In the genomic region with DNA sequence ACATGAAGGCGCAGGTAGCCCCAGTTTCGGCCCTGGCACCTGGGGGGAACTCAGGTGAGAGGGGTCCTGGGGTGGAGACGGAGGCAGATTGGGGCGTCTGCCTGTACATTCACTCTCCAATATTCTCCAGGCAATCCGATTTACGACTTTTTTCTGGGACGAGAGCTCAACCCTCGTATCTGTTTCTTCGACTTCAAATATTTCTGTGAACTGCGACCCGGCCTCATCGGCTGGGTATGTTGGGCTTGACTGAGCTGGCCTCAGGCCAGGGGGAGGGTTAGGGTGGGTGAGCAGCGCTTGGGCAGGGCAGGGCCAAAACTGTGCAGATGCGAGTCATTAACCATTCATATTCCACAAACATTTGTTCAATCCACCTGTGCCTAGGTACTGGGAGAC, we compare ENCODE assay signal across 7 cellular contexts. TPM values are rescaled to one million over a fixed set of nuclear protein-coding genes. Genes with fewer than 3 reads are reported as not detected.
A peak's percentile ranks its signal among the peaks of the same experiment; 100 is the strongest.
DNase-seq lines count a peak whose midpoint lies in the region; ATAC-seq and TF ChIP-seq lines count a peak whose summit lies in the region.

No MANE protein-coding gene starts in this region.

- H3K9ac ChIP-seq in OCI-LY1 (ENCODE audit: low read length) (peak overlapping the region; percentile 86), rectal smooth muscle tissue (ENCODE audit: low read length) (no peak overlapping the region)

- TF ChIP-seq CTCF in GM12864 (IDR thresholded peaks at IDR 0.05; ENCODE audit: low read depth, low read length, missing control alignments) (no peak), OCI-LY1 (IDR thresholded peaks at IDR 0.05; ENCODE audit: low read length) (no peak)

- no peaks in the 10 kb centered on the region for H4K20me1 ChIP-seq in OCI-LY1 (ENCODE audit: insufficient read depth, low read length)

- no peak for ATAC-seq in GM21528 (IDR thresholded peaks at IDR 0.05; ENCODE audit: low FRiP score, unreplicated experiment)

- no peak overlapping the region for H2AFZ ChIP-seq in OCI-LY1 (ENCODE audit: low read length)

- H3K27ac ChIP-seq in OCI-LY1 (ENCODE audit: low read depth, low read length, poor library complexity, severe bottlenecking): peak overlapping the region; percentile 98
- H3K27ac ChIP-seq in esophagus (ENCODE audit: low read depth in 2 of 2, low read length in 1 of 2): no peak overlapping the region
- H3K27ac ChIP-seq in rectal smooth muscle tissue (ENCODE audit: low read depth, low read length): no peak overlapping the region

- H3K4me1 ChIP-seq in OCI-LY1 (ENCODE audit: insufficient read depth, low read length, severe bottlenecking): peaks cover 49% of the 10 kb centered on the region
- peaks cover 11 to 48% of the 10 kb centered on the region in 2 donors for H3K4me1 ChIP-seq in esophagus (ENCODE audit: control insufficient read depth in 2 of 2, insufficient read depth in 2 of 2, low read length in 1 of 2)
- peaks cover 20% of the 10 kb centered on the region for H3K4me1 ChIP-seq in rectal smooth muscle tissue (ENCODE audit: control insufficient read depth, insufficient read depth, low read length)

- H3K4me2 ChIP-seq in OCI-LY1 (ENCODE audit: low read length): peak overlapping the region; percentile 90

- H3K9me3 ChIP-seq in OCI-LY1 (ENCODE audit: low read length) (no peaks in the 10 kb centered on the region), esophagus (ENCODE audit: control insufficient read depth in 2 of 2, insufficient read depth in 1 of 2, low read depth in 1 of 2, low read length in 1 of 2) (no peaks in the 10 kb centered on the region)

- H3K4me3 ChIP-seq in GM12864 (ENCODE audit: low read depth, low read length) (peak overlapping the region; percentile 76), OCI-LY1 (ENCODE audit: low read depth, low read length, poor library complexity, severe bottlenecking) (peak overlapping the region; percentile 75), esophagus (ENCODE audit: low read depth in 1 of 2, low read length in 2 of 2) (peak overlapping the region; percentile 55 to 59), rectal smooth muscle tissue (ENCODE audit: low read length) (peak overlapping the region; percentile 59)

- 16 to 18% methylated on average over 14 of the region's 14 CpGs for WGBS in esophagus, 2 donors

- no peaks in the 10 kb centered on the region for H3K27me3 ChIP-seq in OCI-LY1 (ENCODE audit: insufficient read depth, low read length)
- no peaks in the 10 kb centered on the region for H3K27me3 ChIP-seq in esophagus (ENCODE audit: control insufficient read depth in 1 of 2, insufficient read depth in 2 of 2, low read length in 2 of 2)
- H3K27me3 ChIP-seq in rectal smooth muscle tissue (ENCODE audit: control insufficient read depth, insufficient read depth, low read length): no peaks in the 10 kb centered on the region

- peaks cover 46% of the 10 kb centered on the region for H3K36me3 ChIP-seq in OCI-LY1 (ENCODE audit: insufficient read depth, low read length)
- peaks cover 0 to 26% of the 10 kb centered on the region in 2 donors for H3K36me3 ChIP-seq in esophagus (ENCODE audit: control insufficient read depth in 2 of 2, insufficient read depth in 2 of 2, low read length in 1 of 2)
- peaks cover 4% of the 10 kb centered on the region for H3K36me3 ChIP-seq in rectal smooth muscle tissue (ENCODE audit: control insufficient read depth, insufficient read depth, low read length)

- no peaks in the 10 kb centered on the region for H3K79me2 ChIP-seq in OCI-LY1 (ENCODE audit: insufficient read depth, low read length)

- 0 out of 2 replicates have a peak, but pooled peaks cover 5% of the 10 kb centered on the region for H3F3A ChIP-seq in OCI-LY1 (ENCODE audit: insufficient read depth, low read length)

- H3K9me2 ChIP-seq in OCI-LY1 (ENCODE audit: low read depth, low read length): no peaks in the 10 kb centered on the region

- DNase-seq in GM12864 (ENCODE audit: low read depth) (no peak), HCEC 1CT (no peak)
- no peak for DNase-seq in activated CD4-positive, alpha-beta T cell treated with anti-CD3 and anti-CD28 coated beads, Interleukin-2, amount 50 U/mL, for 48 hours

RNA-seq across cellular contexts. Expression of a gene that starts 1.7 kb away (rescaled TPM):
- polyA plus RNA-seq in esophagus: 10 to 100 TPM; 48.3 to 68.3 TPM

RNA-seq across cellular contexts. Expression of a gene that starts 4.1 kb away (rescaled TPM):
- polyA plus RNA-seq in esophagus: 10 to 100 TPM; 12.4 to 13.3 TPM

RNA-seq across cellular contexts. Expression of a gene that starts 8.6 kb away (rescaled TPM):
- 100 to 1,000 TPM; 789 to 817 TPM for polyA plus RNA-seq in esophagus

RNA-seq across cellular contexts. Expression of a gene that starts 8.8 kb away (rescaled TPM):
- polyA plus RNA-seq in esophagus: 10 to 100 TPM; 18.9 to 44.3 TPM

RNA-seq across cellular contexts. Expression of a gene that starts 17.3 kb away (rescaled TPM):
- 10 to 100 TPM; 62.3 to 70.4 TPM for polyA plus RNA-seq in esophagus
